ENCODE assay signal across 1 cellular context in genomic region chr17:35088911-35089845, GRCh38.
TF ChIP-seq lines count a peak whose summit lies in the region.

No MANE protein-coding gene starts in this region.

TF ChIP-seq in K562, 482 proteins besides CTCF, POLR2A, EP300 and RAD21 (continued from another document and continues in another):
- peak; percentile 38 for TF ChIP-seq RBM22 (IDR thresholded peaks at IDR 0.05; ENCODE audit: low read depth, low read length, poor library complexity, severe bottlenecking)
- peak in 2 of 3 experiments; percentile 77 to 78 for TF ChIP-seq YY1 (IDR thresholded peaks at IDR 0.05; ENCODE audit: borderline replicate concordance in 1 of 3, control insufficient read depth in 1 of 3, extremely low read depth in 1 of 3, insufficient read depth in 3 of 3, insufficient read length in 1 of 3, insufficient replicate concordance in 2 of 3, low read depth in 1 of 3, low read length in 2 of 3)
- no peak for TF ChIP-seq DNMT1 (IDR thresholded peaks at IDR 0.05)
- no peak for TF ChIP-seq TEAD4 (IDR thresholded peaks at IDR 0.05; ENCODE audit: low read length)
- no peak for TF ChIP-seq TEAD4 (CRISPR knock-in tag; IDR thresholded peaks at IDR 0.05; ENCODE audit: borderline replicate concordance)
- no peak for TF ChIP-seq NR4A1 (CRISPR knock-in tag; IDR thresholded peaks at IDR 0.05)
- TF ChIP-seq NR4A1 (tag; IDR thresholded peaks at IDR 0.05), result peak; percentile 20; the same call in 1 of the 2 replicates
- TF ChIP-seq MAZ (CRISPR knock-in tag; conservative IDR thresholded peaks at IDR 0.05 in 1 of 2, IDR thresholded peaks at IDR 0.05 in 1 of 2), result peak in 1 of 2 experiments; percentile 80; a peak in 2 of 4 replicates
- TF ChIP-seq C11orf30 (IDR thresholded peaks at IDR 0.05; ENCODE audit: low read depth), result no peak
- no peak for TF ChIP-seq CBX8 (IDR thresholded peaks at IDR 0.05; ENCODE audit: borderline replicate concordance, extremely low read depth, low read depth, low read length, poor library complexity, severe bottlenecking)
- TF ChIP-seq ZBTB43 (CRISPR knock-in tag; IDR thresholded peaks at IDR 0.05), result no peak
- TF ChIP-seq ZNF436 (CRISPR knock-in tag; IDR thresholded peaks at IDR 0.05), result no peak
- no peak for TF ChIP-seq ZNF407 (IDR thresholded peaks at IDR 0.05; ENCODE audit: low read depth)
- TF ChIP-seq ZNF507 (tag; conservative IDR thresholded peaks at IDR 0.05), result no peak
- TF ChIP-seq RB1 (IDR thresholded peaks at IDR 0.05; ENCODE audit: low read depth), result peak; percentile 83
- no peak for TF ChIP-seq FOXM1 (IDR thresholded peaks at IDR 0.05; ENCODE audit: low read depth)
- TF ChIP-seq FOXM1 (CRISPR knock-in tag; IDR thresholded peaks at IDR 0.05; ENCODE audit: low read depth), result no peak
- no peak for TF ChIP-seq TAF7 (tag; IDR thresholded peaks at IDR 0.05)
- TF ChIP-seq CBFA2T3 (IDR thresholded peaks at IDR 0.05), result no peak
- no peak for TF ChIP-seq SRF (CRISPR knock-in tag; IDR thresholded peaks at IDR 0.05)
- TF ChIP-seq NR3C1 (CRISPR knock-in tag; IDR thresholded peaks at IDR 0.05), result no peak
- TF ChIP-seq ZNF280A (IDR thresholded peaks at IDR 0.05; ENCODE audit: low read depth, partially characterized antibody), result no peak
- TF ChIP-seq GABPB2 (CRISPR knock-in tag; conservative IDR thresholded peaks at IDR 0.05), result no peak
- TF ChIP-seq SIRT6 (IDR thresholded peaks at IDR 0.05; ENCODE audit: low read depth, low read length), result no peak
- no peak for TF ChIP-seq TSC22D4 (tag; IDR thresholded peaks at IDR 0.05)
- no peak for TF ChIP-seq ZNF644 (tag; IDR thresholded peaks at IDR 0.05; ENCODE audit: low read depth)
- no peak for TF ChIP-seq PURB (CRISPR knock-in tag; IDR thresholded peaks at IDR 0.05; ENCODE audit: low read depth)
- TF ChIP-seq BRF1 (IDR thresholded peaks at IDR 0.05; ENCODE audit: borderline replicate concordance, extremely low read depth, insufficient read length), result no peak
- TF ChIP-seq ZNF77 (CRISPR knock-in tag; IDR thresholded peaks at IDR 0.05), result no peak
- no peak for TF ChIP-seq GATA2 (CRISPR knock-in tag; IDR thresholded peaks at IDR 0.05)
- TF ChIP-seq ELF1 (tag; IDR thresholded peaks at IDR 0.05), result 0 out of 2 replicates have a peak, but pooled peaks have one; percentile 15
- no peak for TF ChIP-seq ZFP36 (IDR thresholded peaks at IDR 0.05; ENCODE audit: low read depth, low read length, partially characterized antibody)
- TF ChIP-seq ETV6 (IDR thresholded peaks at IDR 0.05; ENCODE audit: borderline replicate concordance in 1 of 2, low read depth in 2 of 2, low read length in 1 of 2), result no peak
- no peak for TF ChIP-seq ETV6 (CRISPR knock-in tag; IDR thresholded peaks at IDR 0.05; ENCODE audit: borderline replicate concordance)
- TF ChIP-seq ZBTB40 (IDR thresholded peaks at IDR 0.05), result 0 out of 2 replicates have a peak, but pooled peaks have one; percentile 9
- no peak for TF ChIP-seq ZBTB40 (CRISPR knock-in tag; IDR thresholded peaks at IDR 0.05)
- TF ChIP-seq ZNF134 (CRISPR knock-in tag; conservative IDR thresholded peaks at IDR 0.05), result peak; percentile 74; the same call in 1 of the 2 replicates
- no peak for TF ChIP-seq WHSC1 (IDR thresholded peaks at IDR 0.05; ENCODE audit: low read length)
- peak; percentile 32; the same call in 1 of the 2 replicates for TF ChIP-seq ZNF24 (IDR thresholded peaks at IDR 0.05)
- no peak for TF ChIP-seq ZC3H11A (IDR thresholded peaks at IDR 0.05; ENCODE audit: low read depth, low read length)
- TF ChIP-seq RFX1 (IDR thresholded peaks at IDR 0.05), result peak; percentile 39
- TF ChIP-seq THAP12 (CRISPR knock-in tag; IDR thresholded peaks at IDR 0.05), result peak; percentile 46; the same call in 1 of the 2 replicates
- TF ChIP-seq RBBP5 (IDR thresholded peaks at IDR 0.05; ENCODE audit: borderline replicate concordance, insufficient read depth, low read length, poor library complexity, severe bottlenecking), result peak; percentile 65
